20 cellular contexts compared by ENCODE assay signal in genomic region chr16:48124266-48124665, GRCh38. TPM values are rescaled to one million over a fixed set of nuclear protein-coding genes. Genes with fewer than 3 reads are reported as not detected.
"Had no signal": no experiment of that assay in that cellular context is flagged by ENCODE, and none has a peak within 500 bp of the region (broad histone marks: within the 10 kb centered on the region; RNA-seq: fewer than 3 reads in every experiment).

No MANE protein-coding gene starts in this region.

- H3K9me3 Mint-ChIP-seq: activated naive CD8-positive, alpha-beta T cell treated with anti-CD3 and anti-CD28 coated beads, Interleukin-2, amount 50 U/mL, for 24 hours had no signal

- H3K4me3 ChIP-seq: gastroesophageal sphincter, lower lobe of right lung, psoas muscle, sigmoid colon, upper lobe of right lung had no signal

- H3K27me3 ChIP-seq: gastroesophageal sphincter, sigmoid colon, upper lobe of right lung had no signal

- H3K9me3 ChIP-seq: gastroesophageal sphincter, lower lobe of right lung, neutrophil, psoas muscle, sigmoid colon, upper lobe of right lung had no signal

- DNase-seq: activated CD4-positive, CD25-positive, alpha-beta regulatory T cell treated with anti-CD3 and anti-CD28 coated beads, Interleukin-2, amount 50 U/mL, for 72 hours; activated CD8-positive, alpha-beta T cell treated with anti-CD3 and anti-CD28 coated beads, Interleukin-2, amount 10 ng/mL, durations not matched to agents 7 days and 5 days; activated naive CD4-positive, alpha-beta T cell treated with Interleukin-2 at 50 U/mL for 16 hours; activated naive CD8-positive, alpha-beta T cell treated with anti-CD3 and anti-CD28 coated beads, Interleukin-2, amount 50 U/mL, for 24 hours; caudate nucleus; cortex of kidney; effector memory CD4-positive, alpha-beta T cell; kidney; lower lobe of right lung; midbrain; naive thymus-derived CD4-positive, alpha-beta T cell; psoas muscle; sigmoid colon; stimulated activated CD4-positive, alpha-beta T cell treated with anti-CD3 and anti-CD28 coated beads, Interleukin-4, amount 100 ng/mL, for 1 hour; stimulated activated CD8-positive, alpha-beta memory T cell treated with anti-CD3 and anti-CD28 coated beads, Interleukin-4, amount 100 ng/mL, for 48 hours; stimulated activated naive CD8-positive, alpha-beta T cell treated with anti-CD3 and anti-CD28 coated beads, Interleukin-15, Interleukin-2, amounts not matched to agents 100 U/mL and 50 U/mL, for 24 hours; T-helper 9 cell; upper lobe of right lung had no signal

- H3K4me1 ChIP-seq: gastroesophageal sphincter, sigmoid colon had no signal

- H3K27ac Mint-ChIP-seq: activated CD8-positive, alpha-beta T cell treated with anti-CD3 and anti-CD28 coated beads, Interleukin-2, amount 10 ng/mL, durations not matched to agents 7 days and 5 days; activated naive CD8-positive, alpha-beta T cell treated with anti-CD3 and anti-CD28 coated beads, Interleukin-2, amount 50 U/mL, for 24 hours; naive thymus-derived CD4-positive, alpha-beta T cell had no signal

- H3K36me3 ChIP-seq: gastroesophageal sphincter, lower lobe of right lung, neutrophil, sigmoid colon, upper lobe of right lung had no signal

- H3K4me3 Mint-ChIP-seq: activated CD8-positive, alpha-beta T cell treated with anti-CD3 and anti-CD28 coated beads, Interleukin-2, amount 10 ng/mL, durations not matched to agents 7 days and 5 days; activated naive CD8-positive, alpha-beta T cell treated with anti-CD3 and anti-CD28 coated beads, Interleukin-2, amount 50 U/mL, for 24 hours; naive thymus-derived CD4-positive, alpha-beta T cell had no signal

- H3K27ac ChIP-seq: gastroesophageal sphincter, lower lobe of right lung, neutrophil, psoas muscle, sigmoid colon, upper lobe of right lung had no signal

- H3K36me3 Mint-ChIP-seq: naive thymus-derived CD4-positive, alpha-beta T cell had no signal

RNA-seq across cellular contexts. Expression of gene ABCC12, which starts 31.5 kb away (rescaled TPM):
- total RNA-seq: activated CD8-positive, alpha-beta T cell treated with anti-CD3 and anti-CD28 coated beads, Interleukin-2, amount 10 ng/mL, durations not matched to agents 7 days and 5 days; gastroesophageal sphincter; kidney; lower lobe of right lung; naive thymus-derived CD4-positive, alpha-beta T cell; sigmoid colon; upper lobe of right lung had no signal
- polyA plus RNA-seq: naive thymus-derived CD4-positive, alpha-beta T cell; sigmoid colon had no signal
